ENCODE assay signal across 22 cellular contexts in the genomic region with DNA sequence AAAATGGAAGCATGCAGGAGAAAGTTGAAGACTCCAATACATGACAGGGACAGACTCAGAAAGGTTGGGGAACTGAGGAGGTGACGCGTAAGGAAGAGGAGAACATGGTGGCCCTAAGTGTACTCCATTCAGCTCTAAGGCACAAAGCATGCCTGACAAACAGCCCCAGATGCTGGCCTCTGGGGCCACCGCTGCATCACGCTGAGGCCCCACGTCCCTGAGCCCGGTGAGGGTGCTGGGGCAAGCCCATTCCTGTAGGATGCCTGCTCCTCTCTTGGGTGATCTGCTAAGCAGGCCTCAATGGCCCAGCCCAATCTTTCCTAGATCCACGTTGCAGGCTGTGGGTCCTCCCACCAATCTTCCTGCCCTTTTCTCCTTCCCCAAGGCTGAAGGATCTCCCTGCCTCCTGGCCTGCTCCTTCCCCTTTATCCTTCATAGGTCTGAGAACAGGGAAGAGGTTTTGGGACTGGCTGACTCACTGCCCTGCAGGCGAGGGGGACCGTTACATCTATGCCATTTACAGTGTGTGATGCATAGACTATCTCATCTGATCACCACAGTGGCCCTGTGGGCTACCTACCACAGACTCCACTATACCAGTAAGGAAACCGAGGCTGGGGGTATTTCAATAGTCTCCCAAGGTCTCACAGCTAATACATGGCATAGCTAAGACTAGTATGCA. TPM values are rescaled to one million over a fixed set of nuclear protein-coding genes. Genes with fewer than 3 reads are reported as not detected.
DNase-seq lines count a peak whose midpoint lies in the region; ATAC-seq, FAIRE-seq and TF ChIP-seq lines count a peak whose summit lies in the region.
"Had no signal": no experiment of that assay in that cellular context is flagged by ENCODE, and none has a peak within 500 bp of the region (broad histone marks: within the 10 kb centered on the region; RNA-seq: fewer than 3 reads in every experiment).

No MANE protein-coding gene starts in this region.

- WGBS in HepG2 (ENCODE audit: low lambda C conversion rate) = 53% methylated on average over 9 of the region's 10 CpGs

- H3K27ac Mint-ChIP-seq in stimulated activated naive CD8-positive, alpha-beta T cell treated with anti-CD3 and anti-CD28 coated beads, Interleukin-15, amount 100 ng/mL, for 72 hours = no peak overlapping the region
- H3K27ac Mint-ChIP-seq in CD8-positive, alpha-beta T cell = no peak overlapping the region

- DNase-seq in stimulated activated naive CD8-positive, alpha-beta T cell treated with anti-CD3 and anti-CD28 coated beads, Interleukin-15, Interleukin-2, amounts not matched to agents 100 U/mL and 50 U/mL, for 24 hours = no peak
- DNase-seq in stimulated activated naive CD8-positive, alpha-beta T cell treated with anti-CD3 and anti-CD28 coated beads, Interleukin-15, amount 100 ng/mL, for 72 hours = no peak
- peak; percentile 67 for DNase-seq in RPMI7951 (ENCODE audit: low read depth)
- no peak for DNase-seq in HepG2 (ENCODE audit: low spot score)
- no peak for DNase-seq in NCI-H1105 treated with DMSO at 0.1 percent for 48 hours (lab: John Stamatoyannopoulos, UW)
- no peak for DNase-seq in Kasumi-1 (lab: John Stamatoyannopoulos, UW)
- DNase-seq in stimulated activated CD4-positive, alpha-beta T cell treated with anti-CD3 and anti-CD28 coated beads, Interleukin-4, amount 100 ng/mL, for 1 hour = no peak
- no peak for DNase-seq in CD8-positive, alpha-beta T cell
- DNase-seq: AML-193; C1 segment of cervical spinal cord; CD8-positive, alpha-beta memory T cell; DMS79; H7; NCI-H1092; NCI-H1694; NCI-H2081 treated with DMSO at 0.1 percent for 48 hours; NCI-H446; NCI-H526; SHP77 treated with DMSO at 0.1 percent for 48 hours had no signal

- intact Hi-C loops in HepG2 (cut with micrococcal nuclease; ENCODE audit: unreplicated experiment) = no loop called here
- intact Hi-C loops in CD8-positive, alpha-beta T cell (cut with DNase I, micrococcal nuclease) = no loop called here

- H4K20me1 ChIP-seq in HepG2 (ENCODE audit: insufficient read depth, low read length) = no peaks in the 10 kb centered on the region

- H3K36me3 Mint-ChIP-seq in CD8-positive, alpha-beta T cell = no peaks in the 10 kb centered on the region
- H3K36me3 Mint-ChIP-seq: CD8-positive, alpha-beta memory T cell had no signal

- no peaks in the 10 kb centered on the region for H3K36me3 ChIP-seq in HepG2 (replicated peaks in 1 of 2; ENCODE audit: control insufficient read depth in 1 of 2, insufficient read depth in 2 of 2, low read length in 2 of 2)
- no peaks in the 10 kb centered on the region for H3K36me3 ChIP-seq in CD8-positive, alpha-beta T cell (ENCODE audit: insufficient read depth, low read length)

- no peaks in the 10 kb centered on the region for H3K4me1 Mint-ChIP-seq in stimulated activated naive CD8-positive, alpha-beta T cell treated with anti-CD3 and anti-CD28 coated beads, Interleukin-15, amount 100 ng/mL, for 72 hours
- no peaks in the 10 kb centered on the region for H3K4me1 Mint-ChIP-seq in CD8-positive, alpha-beta T cell (ENCODE audit: low read depth)
- H3K4me1 Mint-ChIP-seq: CD8-positive, alpha-beta memory T cell had no signal

- H3K4me2 ChIP-seq in HepG2 (ENCODE audit: low read depth, low read length) = no peak overlapping the region

- no peak overlapping the region for H3K4me3 ChIP-seq in HepG2 (replicated peaks in 1 of 3; ENCODE audit: insufficient read depth in 1 of 3, low read depth in 2 of 3, low read length in 3 of 3)
- no peak overlapping the region for H3K4me3 ChIP-seq in CD8-positive, alpha-beta T cell (ENCODE audit: low read depth, low read length)

- no peak overlapping the region for H3K27ac ChIP-seq in HepG2 (ENCODE audit: extremely low read length, insufficient read depth, low read length)
- H3K27ac ChIP-seq in CD8-positive, alpha-beta T cell (ENCODE audit: low read depth, low read length) = no peak overlapping the region
- H3K27ac ChIP-seq: RWPE1 had no signal

- no TSS peak for BruUV-seq in HepG2 (replicated peaks; lab: Mats Ljungman, UMichigan)

- H3K9me3 Mint-ChIP-seq in stimulated activated naive CD8-positive, alpha-beta T cell treated with anti-CD3 and anti-CD28 coated beads, Interleukin-15, amount 100 ng/mL, for 72 hours = no peaks in the 10 kb centered on the region
- no peaks in the 10 kb centered on the region for H3K9me3 Mint-ChIP-seq in CD8-positive, alpha-beta T cell
- H3K9me3 Mint-ChIP-seq: CD8-positive, alpha-beta memory T cell had no signal

- no peak for FAIRE-seq in HepG2 (lab: Jason Lieb, UNC)
- FAIRE-seq: GM12891 had no signal

- H3K9ac ChIP-seq in HepG2 (ENCODE audit: insufficient read depth, low read depth, low read length) = no peak overlapping the region

- no peak overlapping the region for H2AFZ ChIP-seq in HepG2 (ENCODE audit: low read length)

- in situ Hi-C loops in HepG2 (cut with HindIII; ENCODE audit: extremely low pct_ligation_motif_present, low pct_unique_long_range_greater_than_20kb) = no loop called here

- CTCF ChIA-PET in HepG2 (lab: Yijun Ruan, JAX; ENCODE audit: low intra/inter-chr PET ratio, low total read pairs) = no interaction called here
- CTCF ChIA-PET in CD8-positive, alpha-beta T cell (lab: Charles Lee) = no interaction called here

- ATAC-seq in stimulated activated naive CD8-positive, alpha-beta T cell treated with anti-CD3 and anti-CD28 coated beads, Interleukin-15, Interleukin-2, amounts not matched to agents 100 U/mL and 50 U/mL, for 24 hours = peak; percentile 32
- no peak for ATAC-seq in stimulated activated naive CD8-positive, alpha-beta T cell treated with anti-CD3 and anti-CD28 coated beads, Interleukin-15, amount 100 ng/mL, for 72 hours
- peak; percentile 28; the same call in 2 of the 3 replicates for ATAC-seq in HepG2
- ATAC-seq in CD8-positive, alpha-beta T cell = no peak
- ATAC-seq: SK-N-SH treated with all-trans-retinoic acid at 6 μM for 48 hours had no signal

- H3K27me3 Mint-ChIP-seq in stimulated activated naive CD8-positive, alpha-beta T cell treated with anti-CD3 and anti-CD28 coated beads, Interleukin-15, amount 100 ng/mL, for 72 hours = no peaks in the 10 kb centered on the region
- peaks cover 4% of the 10 kb centered on the region for H3K27me3 Mint-ChIP-seq in CD8-positive, alpha-beta T cell (ENCODE audit: low read depth)

- peaks cover 20% of the 10 kb centered on the region for H3K4me1 ChIP-seq in HepG2 (ENCODE audit: insufficient read depth, low read length)
- H3K4me1 ChIP-seq in CD8-positive, alpha-beta T cell (ENCODE audit: insufficient read depth, low read length) = no peaks in the 10 kb centered on the region

- H3K79me2 ChIP-seq in HepG2 (ENCODE audit: insufficient read depth, low read length) = no peaks in the 10 kb centered on the region

- TF ChIP-seq POLR2A in HepG2 (IDR thresholded peaks at IDR 0.05; ENCODE audit: insufficient read depth in 1 of 2, low read depth in 2 of 2, low read length in 2 of 2) = no peak

- H3K27me3 ChIP-seq in HepG2 (ENCODE audit: control insufficient read depth in 1 of 2, insufficient read depth in 2 of 2, low read length in 2 of 2) = peaks cover 0 to 10% of the 10 kb centered on the region in 2 experiments; a peak in 2 of 5 replicates
- no peaks in the 10 kb centered on the region for H3K27me3 ChIP-seq in CD8-positive, alpha-beta T cell (ENCODE audit: insufficient read depth, low read length)

- TF ChIP-seq RAD21 in HepG2 (CRISPR knock-in tag; IDR thresholded peaks at IDR 0.05) = no peak

- POLR2A ChIA-PET in HepG2 (lab: Yijun Ruan, JAX) = no interaction called here
- POLR2A ChIA-PET in CD8-positive, alpha-beta T cell (lab: Charles Lee) = no interaction called here

- H3K4me3 Mint-ChIP-seq in stimulated activated naive CD8-positive, alpha-beta T cell treated with anti-CD3 and anti-CD28 coated beads, Interleukin-15, amount 100 ng/mL, for 72 hours = no peak overlapping the region
- H3K4me3 Mint-ChIP-seq in CD8-positive, alpha-beta T cell = no peak overlapping the region
- H3K4me3 Mint-ChIP-seq: CD8-positive, alpha-beta memory T cell had no signal

- TF ChIP-seq EP300 in HepG2 (IDR thresholded peaks at IDR 0.05; ENCODE audit: low read depth in 2 of 2, low read length in 2 of 2) = no peak
- TF ChIP-seq EP300 in HepG2 (CRISPR knock-in tag; IDR thresholded peaks at IDR 0.05; ENCODE audit: borderline replicate concordance) = no peak

- H3K9me3 ChIP-seq in HepG2 (ENCODE audit: low read length) = no peaks in the 10 kb centered on the region
- H3K9me3 ChIP-seq in CD8-positive, alpha-beta T cell (ENCODE audit: low read length) = no peaks in the 10 kb centered on the region

- TF ChIP-seq CTCF in HepG2 (CRISPR knock-in tag; IDR thresholded peaks at IDR 0.05) = no peak
- TF ChIP-seq CTCF in CD8-positive, alpha-beta T cell (IDR thresholded peaks at IDR 0.05) = no peak

RNA-seq across cellular contexts. Expression of a gene that starts 16.8 kb away (rescaled TPM):
- total RNA-seq in RPMI7951 (2014; rRNA removed; shearing (Covaris generic)) = 50.9 and 60.2 TPM in 2 replicates
- total RNA-seq in HepG2 (2016; rRNA removed; fragmentation: Illumina TruSeq; extraction: Trizol) = 29.3 and 50.2 TPM in 2 replicates
- 5.0 and 5.1 TPM in 2 replicates for total RNA-seq in HepG2 (2016; cell fraction: cytosol; rRNA removed; fragmentation: Illumina TruSeq; extraction: Trizol; ENCODE audit: low read depth)
- 22.1 and 49.8 TPM in 2 replicates for total RNA-seq in HepG2 (2016; cell fraction: insoluble cytoplasmic fraction; rRNA removed; fragmentation: Illumina TruSeq; extraction: Trizol)
- 10.8 and 12.4 TPM in 2 replicates for total RNA-seq in HepG2 (2016; cell fraction: membrane; rRNA removed; fragmentation: Illumina TruSeq; extraction: Trizol)
- 68.9 and 87.3 TPM in 2 replicates for total RNA-seq in HepG2 (2016; cell fraction: nucleus; rRNA removed; fragmentation: Illumina TruSeq; extraction: Trizol)
- 56.1 and 77.2 TPM in 2 replicates for polyA plus RNA-seq in HepG2 (2011; rRNA removed)
- 45.0 and 56.5 TPM in 2 replicates for polyA plus RNA-seq in HepG2 (2011; cell fraction: cytosol; rRNA removed)
- 102 and 105 TPM in 2 replicates for polyA plus RNA-seq in HepG2 (2011; cell fraction: nucleus; rRNA removed)
- polyA plus RNA-seq in HepG2 (2012) = 122 and 152 TPM in 2 replicates
- 2.7 and 3.2 TPM in 2 replicates for polyA plus RNA-seq in HepG2 (2016; cell fraction: cytosol; fragmentation: Illumina TruSeq; extraction: Trizol; ENCODE audit: low read depth)
- 25.6 and 37.4 TPM in 2 replicates for polyA plus RNA-seq in HepG2 (2016; cell fraction: insoluble cytoplasmic fraction; fragmentation: Illumina TruSeq; extraction: Trizol; ENCODE audit: low read depth)
- polyA plus RNA-seq in HepG2 (2016; cell fraction: membrane; fragmentation: Illumina TruSeq; extraction: Trizol; ENCODE audit: low read depth) = 7.7 and 9.8 TPM in 2 replicates
- 108 and 114 TPM in 2 replicates for polyA plus RNA-seq in HepG2 (2016; cell fraction: nucleus; fragmentation: Illumina TruSeq; extraction: Trizol; ENCODE audit: insufficient read depth, low read depth)
- polyA minus RNA-seq in HepG2 (2011; rRNA and poly(A)+ RNA removed; ENCODE audit: low replicate concordance) = 173 TPM in 1 of 2 replicates, not detected in the other
- 109 and 121 TPM in 2 replicates for polyA minus RNA-seq in HepG2 (2011; cell fraction: cytosol; rRNA and poly(A)+ RNA removed)
- polyA minus RNA-seq in HepG2 (2011; cell fraction: nucleus; rRNA and poly(A)+ RNA removed) = 60.0 and 68.8 TPM in 2 replicates
- not detected for total RNA-seq in CD8-positive, alpha-beta T cell
- polyA plus RNA-seq: CD8-positive, alpha-beta memory T cell had no signal

Comparison
In these comparisons a context has a peak if more than half of its experiments do, and no peak if none do; other contexts are left out.
1. ATAC-seq: peak in stimulated activated naive CD8-positive, alpha-beta T cell treated with anti-CD3 and anti-CD28 coated beads, Interleukin-15, Interleukin-2, amounts not matched to agents 100 U/mL and 50 U/mL, for 24 hours (single experiment) and HepG2 (single experiment); none in stimulated activated naive CD8-positive, alpha-beta T cell treated with anti-CD3 and anti-CD28 coated beads, Interleukin-15, amount 100 ng/mL, for 72 hours (single experiment) and CD8-positive, alpha-beta T cell (single experiment).
2. RNA of a gene that starts 16.8 kb away (total RNA-seq): 50.9 to 60.2 TPM in RPMI7951 and 5.0 to 87.3 TPM in HepG2; not detected in CD8-positive, alpha-beta T cell; every median in the first group is over 4 times any median in the second.